In the genomic region with DNA sequence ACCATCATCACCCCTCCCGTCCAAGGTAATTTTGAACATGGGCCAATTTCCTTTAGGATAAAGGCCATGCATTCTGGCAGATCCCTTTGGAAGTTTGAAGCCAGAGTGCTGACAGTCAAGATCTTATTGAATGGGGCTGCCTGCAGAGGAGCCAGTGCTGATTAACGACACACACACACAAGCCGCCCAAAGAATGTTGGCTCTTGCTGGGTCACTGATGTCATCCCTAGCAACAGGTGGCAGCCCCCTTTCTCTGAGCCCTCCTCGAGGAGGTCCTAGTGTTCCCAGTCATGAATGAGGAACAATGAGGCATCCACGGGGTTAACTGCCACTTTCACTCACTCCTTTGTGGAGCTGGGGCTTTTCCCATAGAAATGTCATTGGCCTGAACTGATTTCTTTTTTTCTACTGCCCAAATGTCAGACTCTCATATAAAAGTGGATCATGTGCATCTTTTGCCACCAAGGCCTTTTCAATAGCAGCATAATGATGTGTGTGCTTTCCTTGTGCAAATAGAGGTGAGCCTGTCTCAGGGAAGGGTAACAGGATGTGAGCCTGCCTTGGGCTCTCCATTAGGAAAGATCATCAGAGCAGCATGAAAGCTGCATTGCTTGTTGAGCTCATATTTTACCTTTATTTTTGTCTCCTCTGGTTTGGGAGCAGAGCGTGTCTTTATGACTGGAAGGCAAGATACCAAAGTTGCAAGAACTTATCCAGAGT, we compare ENCODE assay signal across 19 cellular contexts.
A peak's percentile ranks its signal among the peaks of the same experiment; 100 is the strongest.
DNase-seq lines count a peak whose midpoint lies in the region; ATAC-seq and TF ChIP-seq lines count a peak whose summit lies in the region.
"Had no signal": no experiment of that assay in that cellular context is flagged by ENCODE, and none has a peak within 500 bp of the region (broad histone marks: within the 10 kb centered on the region; RNA-seq: fewer than 3 reads in every experiment).

No MANE protein-coding gene starts in this region.

- DNase-seq in ELF-1 (ENCODE audit: low read depth, low spot score) (peak; percentile 16), NCI-H2081 treated with DMSO at 0.1 percent for 48 hours (lab: John Stamatoyannopoulos, UW) (peak; percentile 31), WTC11 (ENCODE audit: low spot score) (peak; percentile 13), neural crest cell (ENCODE audit: low read depth, low spot score) (peak; percentile 41), HuH-7.5 (ENCODE audit: low spot score) (no peak)
- DNase-seq in activated CD4-positive, alpha-beta T cell treated with anti-CD3 and anti-CD28 coated beads for 36 hours, result no peak
- no peak for DNase-seq in stimulated activated CD4-positive, alpha-beta T cell treated with anti-CD3 and anti-CD28 coated beads, Interleukin-12 subunit alpha, Interleukin-12 subunit beta, amount 100 ng/mL, for 4 hours
- DNase-seq: activated T-cell treated with anti-CD3 and anti-CD28 coated beads for 4 hours, brain microvascular endothelial cell, Caco-2, KBM-7, left ventricle myocardium inferior, NCI-H1048, Peyer's patch, small intestine had no signal

- H3K27me3 Mint-ChIP-seq in WTC11 (ENCODE audit: low read depth), result no peaks in the 10 kb centered on the region
- no peaks in the 10 kb centered on the region for H3K27me3 Mint-ChIP-seq in neural crest cell (ENCODE audit: low read depth)
- peaks cover 2% of the 10 kb centered on the region for H3K27me3 Mint-ChIP-seq in activated CD4-positive, alpha-beta T cell treated with anti-CD3 and anti-CD28 coated beads for 36 hours
- H3K27me3 Mint-ChIP-seq: activated naive CD8-positive, alpha-beta T cell had no signal

- H3K27ac Mint-ChIP-seq in WTC11, result no peak overlapping the region
- peak overlapping the region; percentile 94 for H3K27ac Mint-ChIP-seq in neural crest cell (ENCODE audit: unreplicated experiment)
- H3K27ac Mint-ChIP-seq in activated CD4-positive, alpha-beta T cell treated with anti-CD3 and anti-CD28 coated beads for 36 hours, result no peak overlapping the region
- H3K27ac Mint-ChIP-seq: activated naive CD8-positive, alpha-beta T cell had no signal

- CTCF ChIA-PET in WTC11 (lab: Charles Lee), result no interaction called here
- CTCF ChIA-PET in activated CD4-positive, alpha-beta T cell treated with anti-CD3 and anti-CD28 coated beads for 36 hours (lab: Charles Lee), result no interaction called here

- H3K9me3 Mint-ChIP-seq in WTC11 (no peaks in the 10 kb centered on the region), neural crest cell (peaks cover 5% of the 10 kb centered on the region)
- no peaks in the 10 kb centered on the region for H3K9me3 Mint-ChIP-seq in activated CD4-positive, alpha-beta T cell treated with anti-CD3 and anti-CD28 coated beads for 36 hours (ENCODE audit: low read depth)

- peak; percentile 68 for ATAC-seq in WTC11
- no peak for ATAC-seq in activated CD4-positive, alpha-beta T cell treated with anti-CD3 and anti-CD28 coated beads for 36 hours
- ATAC-seq in HG02973 (IDR thresholded peaks at IDR 0.05; ENCODE audit: unreplicated experiment), result no peak
- ATAC-seq: gastroesophageal sphincter, GM12878 had no signal

- TF ChIP-seq CTCF in WTC11 (IDR thresholded peaks at IDR 0.05), result no peak
- no peak for TF ChIP-seq CTCF in neural crest cell (conservative IDR thresholded peaks at IDR 0.05)

- intact Hi-C loops in activated CD4-positive, alpha-beta T cell treated with anti-CD3 and anti-CD28 coated beads for 36 hours (cut with DNase I, micrococcal nuclease), result no loop called here

- H3K4me3 Mint-ChIP-seq in WTC11 (no peak overlapping the region), neural crest cell (peak overlapping the region; percentile 45)
- H3K4me3 Mint-ChIP-seq in activated CD4-positive, alpha-beta T cell treated with anti-CD3 and anti-CD28 coated beads for 36 hours, result no peak overlapping the region
- H3K4me3 Mint-ChIP-seq: activated naive CD8-positive, alpha-beta T cell had no signal

- H3K4me1 Mint-ChIP-seq in WTC11 (peaks cover 27% of the 10 kb centered on the region), neural crest cell (peaks cover 40% of the 10 kb centered on the region)
- H3K4me1 Mint-ChIP-seq in activated CD4-positive, alpha-beta T cell treated with anti-CD3 and anti-CD28 coated beads for 36 hours, result no peaks in the 10 kb centered on the region

- no peaks in the 10 kb centered on the region for H3K36me3 Mint-ChIP-seq in WTC11
- peaks cover 8% of the 10 kb centered on the region for H3K36me3 Mint-ChIP-seq in neural crest cell (ENCODE audit: low read depth)
- H3K36me3 Mint-ChIP-seq in activated CD4-positive, alpha-beta T cell treated with anti-CD3 and anti-CD28 coated beads for 36 hours (ENCODE audit: low read depth), result no peaks in the 10 kb centered on the region
- H3K36me3 Mint-ChIP-seq: activated naive CD8-positive, alpha-beta T cell had no signal

- POLR2A ChIA-PET in WTC11 (lab: Charles Lee), result no interaction called here
- POLR2A ChIA-PET in activated CD4-positive, alpha-beta T cell treated with anti-CD3 and anti-CD28 coated beads for 36 hours (lab: Charles Lee), result no interaction called here

TF ChIP-seq in WTC11, 78 proteins besides CTCF, POLR2A, EP300 and RAD21 (continues in another document):
- TF ChIP-seq, protein P1, sequence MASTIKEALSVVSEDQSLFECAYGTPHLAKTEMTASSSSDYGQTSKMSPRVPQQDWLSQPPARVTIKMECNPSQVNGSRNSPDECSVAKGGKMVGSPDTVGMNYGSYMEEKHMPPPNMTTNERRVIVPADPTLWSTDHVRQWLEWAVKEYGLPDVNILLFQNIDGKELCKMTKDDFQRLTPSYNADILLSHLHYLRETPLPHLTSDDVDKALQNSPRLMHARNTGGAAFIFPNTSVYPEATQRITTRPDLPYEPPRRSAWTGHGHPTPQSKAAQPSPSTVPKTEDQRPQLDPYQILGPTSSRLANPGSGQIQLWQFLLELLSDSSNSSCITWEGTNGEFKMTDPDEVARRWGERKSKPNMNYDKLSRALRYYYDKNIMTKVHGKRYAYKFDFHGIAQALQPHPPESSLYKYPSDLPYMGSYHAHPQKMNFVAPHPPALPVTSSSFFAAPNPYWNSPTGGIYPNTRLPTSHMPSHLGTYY (CRISPR knock-in tag; IDR thresholded peaks at IDR 0.05), result no peak
- TF ChIP-seq RELA (CRISPR knock-in tag; IDR thresholded peaks at IDR 0.05; ENCODE audit: borderline replicate concordance) (no peak), HMGA2 (CRISPR knock-in tag; IDR thresholded peaks at IDR 0.05) (no peak), ZBTB21 (CRISPR knock-in tag; IDR thresholded peaks at IDR 0.05; ENCODE audit: borderline replicate concordance) (no peak), AR (CRISPR knock-in tag; IDR thresholded peaks at IDR 0.05) (no peak), EMX1 (CRISPR knock-in tag; IDR thresholded peaks at IDR 0.05) (no peak)
- TF ChIP-seq, protein P2, sequence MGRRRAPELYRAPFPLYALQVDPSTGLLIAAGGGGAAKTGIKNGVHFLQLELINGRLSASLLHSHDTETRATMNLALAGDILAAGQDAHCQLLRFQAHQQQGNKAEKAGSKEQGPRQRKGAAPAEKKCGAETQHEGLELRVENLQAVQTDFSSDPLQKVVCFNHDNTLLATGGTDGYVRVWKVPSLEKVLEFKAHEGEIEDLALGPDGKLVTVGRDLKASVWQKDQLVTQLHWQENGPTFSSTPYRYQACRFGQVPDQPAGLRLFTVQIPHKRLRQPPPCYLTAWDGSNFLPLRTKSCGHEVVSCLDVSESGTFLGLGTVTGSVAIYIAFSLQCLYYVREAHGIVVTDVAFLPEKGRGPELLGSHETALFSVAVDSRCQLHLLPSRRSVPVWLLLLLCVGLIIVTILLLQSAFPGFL (CRISPR knock-in tag; IDR thresholded peaks at IDR 0.05; ENCODE audit: borderline replicate concordance), result no peak

Comparison
In these comparisons a context has a peak if more than half of its experiments do, and no peak if none do; other contexts are left out.
1. DNase-seq: peak in ELF-1 (single experiment), NCI-H2081 treated with DMSO at 0.1 percent for 48 hours (single experiment), WTC11 (single experiment) and neural crest cell (single experiment); none in activated CD4-positive, alpha-beta T cell treated with anti-CD3 and anti-CD28 coated beads for 36 hours (single experiment), stimulated activated CD4-positive, alpha-beta T cell treated with anti-CD3 and anti-CD28 coated beads, Interleukin-12 subunit alpha, Interleukin-12 subunit beta, amount 100 ng/mL, for 4 hours (single experiment) and HuH-7.5 (single experiment).